In the genomic region with DNA sequence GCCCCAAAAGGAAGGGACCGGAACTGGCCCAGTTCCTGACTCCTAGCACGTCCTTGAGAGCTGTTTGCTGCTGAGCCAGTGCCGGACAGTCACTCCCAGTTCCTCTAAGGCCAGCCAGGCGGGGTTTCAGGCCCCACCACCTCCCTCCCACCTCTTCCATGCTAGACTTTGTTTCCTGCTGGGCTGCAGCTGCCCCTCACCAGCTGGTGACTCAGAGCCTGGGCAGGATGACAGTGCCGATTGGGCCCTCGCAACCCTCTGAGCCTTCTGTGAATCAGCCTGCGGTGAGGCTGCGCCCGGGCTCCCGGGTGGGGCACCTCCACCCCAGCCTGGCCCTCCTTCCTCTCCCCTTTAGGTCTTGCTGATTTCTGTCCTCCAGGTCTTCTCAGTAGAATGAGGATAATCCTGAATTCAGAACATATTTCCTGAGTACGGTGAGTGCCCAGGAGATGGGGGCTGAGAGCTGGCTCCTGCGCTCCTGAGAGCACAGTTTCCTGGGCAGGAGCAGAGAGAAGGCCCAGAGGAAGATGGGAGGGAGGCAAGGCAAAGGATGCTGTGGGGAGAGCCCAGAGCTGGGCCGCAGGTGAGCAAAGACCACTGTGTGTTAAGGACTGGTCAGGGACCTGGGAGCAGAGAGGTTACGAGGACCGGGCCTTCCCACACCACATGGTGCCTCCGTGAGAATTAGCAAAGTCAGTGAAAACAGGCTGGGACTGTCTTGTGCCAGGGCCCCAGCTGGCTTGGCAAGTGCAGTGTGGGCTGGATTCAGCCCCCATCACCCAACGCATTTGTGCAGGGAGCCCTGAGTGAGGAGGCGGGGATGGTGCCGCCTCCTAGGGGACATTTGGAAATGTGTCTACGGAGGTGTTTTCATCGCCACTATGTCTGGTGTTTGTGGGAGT, we compare ENCODE assay signal across 8 cellular contexts. TPM values are rescaled to one million over a fixed set of nuclear protein-coding genes. Genes with fewer than 3 reads are reported as not detected.
DNase-seq lines count a peak whose midpoint lies in the region; ATAC-seq and TF ChIP-seq lines count a peak whose summit lies in the region.

No MANE protein-coding gene starts in this region.

- H3K36me3 ChIP-seq in psoas muscle (ENCODE audit: insufficient read depth in 1 of 2, low read depth in 1 of 2) = no peaks in the 10 kb centered on the region
- no peaks in the 10 kb centered on the region for H3K36me3 ChIP-seq in transverse colon

- H3K27me3 ChIP-seq in psoas muscle (ENCODE audit: insufficient read depth in 3 of 3, low read length in 2 of 3) = peaks cover 0 to 2% (median 0%) of the 10 kb centered on the region in 3 donors
- H3K27me3 ChIP-seq in transverse colon = no peaks in the 10 kb centered on the region

- peak; percentile 81 for DNase-seq in ELF-1 (ENCODE audit: low read depth, low spot score)
- peak; percentile 99 for DNase-seq in MV-4-11 (lab: John Stamatoyannopoulos, UW)
- DNase-seq in T-helper 22 cell (ENCODE audit: low read depth) = peak; percentile 65
- DNase-seq in amniotic stem cell (lab: John Stamatoyannopoulos, UW) = peak; percentile 95
- peak; percentile 94 for DNase-seq in left cardiac atrium
- peak; percentile 90 to 91 for DNase-seq in psoas muscle
- DNase-seq in transverse colon = peak; percentile 88

- TF ChIP-seq EP300 in transverse colon (IDR thresholded peaks at IDR 0.05; ENCODE audit: low read depth) = no peak

- TF ChIP-seq POLR2A in transverse colon (IDR thresholded peaks at IDR 0.05) = no peak

- peak overlapping the region; percentile 80 for H3K27ac ChIP-seq in psoas muscle
- peak overlapping the region; percentile 79 to 92 (median 88) for H3K27ac ChIP-seq in transverse colon

- TF ChIP-seq CTCF in psoas muscle (IDR thresholded peaks at IDR 0.05) (peak; percentile 5), transverse colon (IDR thresholded peaks at IDR 0.05) (peak in 4 of 5 experiments; percentile 10 to 21 (median 14))

- intact Hi-C loops in left cardiac atrium (cut with DNase I) (no loop called here), psoas muscle (cut with DNase I) (loop anchor here in 1 of 2 donors (5.0 kb wide), 1 partner anchor 57 kb away; no protein-coding TSS in a partner anchor), transverse colon (cut with DNase I; ENCODE audit: low total_unique reads) (no loop called here)

- H3K9me3 ChIP-seq in psoas muscle (no peaks in the 10 kb centered on the region), transverse colon (no peaks in the 10 kb centered on the region)

- 31 to 49% (median 36%) methylated on average over 21 of the region's 21 CpGs for WGBS in psoas muscle, 3 donors
- 32% methylated on average over 21 of the region's 21 CpGs; no CpG with 5 or more reads in 1 of the 2 donors for WGBS in transverse colon (ENCODE audit: low coverage in 1 of 2), 2 donors

- in situ Hi-C loops in transverse colon (cut with MboI; ENCODE audit: low pct_ligation_motif_present in 1 of 4, low pct_unique_long_range_greater_than_20kb in 1 of 4, low sequenced_read_pairs in 3 of 4) = loop anchor here in 2 of 4 donors (25.0 kb wide), 2 partner anchors 158 to 333 kb away; a partner anchor contains a TSS

- peak; percentile 93 to 97 for ATAC-seq in left cardiac atrium
- ATAC-seq in psoas muscle = peak; percentile 88 to 92 (median 92)
- ATAC-seq in HG03342 (IDR thresholded peaks at IDR 0.05; ENCODE audit: unreplicated experiment) = no peak

- H3K4me1 ChIP-seq in psoas muscle (peaks cover 4% of the 10 kb centered on the region), transverse colon (peaks cover 29 to 58% (median 42%) of the 10 kb centered on the region in 4 donors)

- H3K4me3 ChIP-seq in psoas muscle (peak overlapping the region; percentile 49), transverse colon (peak overlapping the region in 1 of 4 donors; percentile 1)

RNA-seq across cellular contexts. Expression of a gene that starts 32.9 kb away (rescaled TPM):
- total RNA-seq in left cardiac atrium (10 to 100 TPM; 40.4 to 41.5 TPM), psoas muscle (10 to 100 TPM in 2 of 4 donors, 1 to 10 TPM in 2; 6.1 to 12.3 (median 8.9) TPM), transverse colon (100 to 1,000 TPM in 1 of 4 donors, 10 to 100 TPM in 2, 1 to 10 TPM in 1; 7.9 to 193 (median 13.3) TPM)
- 1 to 10 TPM; 2.8 to 6.7 (median 3.2) TPM for polyA plus RNA-seq in psoas muscle
